In genomic region chr12:49342914-49343731, GRCh38 we compare ENCODE assay signal across 8 cellular contexts. TPM values are rescaled to one million over a fixed set of nuclear protein-coding genes. Genes with fewer than 3 reads are reported as not detected.
DNase-seq lines count a peak whose midpoint lies in the region; ATAC-seq, FAIRE-seq and TF ChIP-seq lines count a peak whose summit lies in the region.

No MANE protein-coding gene starts in this region.

- no peak for FAIRE-seq in A549 (lab: Jason Lieb, UNC)

- peaks cover 55% of the 10 kb centered on the region for H3K4me1 Mint-ChIP-seq in GM23338
- peaks cover 40% of the 10 kb centered on the region for H3K4me1 Mint-ChIP-seq in activated naive CD4-positive, alpha-beta T cell treated with anti-CD3 and anti-CD28 coated beads, Interleukin-2, amount 10 ng/mL, durations not matched to agents 7 days and 5 days

- H3K9me3 Mint-ChIP-seq in GM23338 = peaks cover 6% of the 10 kb centered on the region; the same call in 2 of the 3 replicates
- no peaks in the 10 kb centered on the region for H3K9me3 Mint-ChIP-seq in activated naive CD4-positive, alpha-beta T cell treated with anti-CD3 and anti-CD28 coated beads, Interleukin-2, amount 10 ng/mL, durations not matched to agents 7 days and 5 days

- TF ChIP-seq EP300 in A549 (IDR thresholded peaks at IDR 0.05) (no peak), stomach (IDR thresholded peaks at IDR 0.05) (no peak)

- H3K4me3 ChIP-seq in A549 (peak overlapping the region; percentile 48), GM23338 (peak overlapping the region; percentile 85), stomach (peak overlapping the region; percentile 39 to 57 (median 46))

- CTCF ChIA-PET in A549 (lab: Yijun Ruan, JAX) = interaction anchor here (0.7 to 4.0 kb wide), 56 partner anchors 9 to 588 kb away, joined by 3 to 164 read pairs (median 6); partner anchors contain the start of genes KCNH3, PRPH, SPATS2 and TROAP
- CTCF ChIA-PET in activated naive CD4-positive, alpha-beta T cell treated with anti-CD3 and anti-CD28 coated beads, Interleukin-2, amount 10 ng/mL, durations not matched to agents 7 days and 5 days (lab: Charles Lee) = interaction anchor here (1.0 to 4.0 kb wide), 10 partner anchors 11 to 280 kb away, joined by 3 to 103 read pairs (median 4); partner anchors contain the start of genes PRPH and TROAP

- no peak overlapping the region for H2AFZ ChIP-seq in GM23338

- DNase-seq in A549 (ENCODE audit: low read depth in 1 of 2, low spot score in 1 of 2) (peak in 1 of 2 experiments; percentile 35), GM23338 (ENCODE audit: low spot score) (peak; percentile 46), kidney glomerular epithelial cell (lab: John Stamatoyannopoulos, UW) (peak; percentile 69), stomach (peak; percentile 24), SKM-1 (lab: John Stamatoyannopoulos, UW; ENCODE audit: unreplicated experiment) (no peak), NCI-H128 (lab: John Stamatoyannopoulos, UW; ENCODE audit: unreplicated experiment) (no peak)
- no peak for DNase-seq in activated naive CD4-positive, alpha-beta T cell treated with anti-CD3 and anti-CD28 coated beads, Interleukin-2, amount 10 ng/mL, durations not matched to agents 7 days and 5 days

- TF ChIP-seq POLR2A in A549 (IDR thresholded peaks at IDR 0.05; ENCODE audit: low read length) = no peak
- TF ChIP-seq POLR2A in stomach (IDR thresholded peaks at IDR 0.05) = no peak

- TF ChIP-seq RAD21 in A549 (conservative IDR thresholded peaks at IDR 0.05 in 1 of 2, IDR thresholded peaks at IDR 0.05 in 1 of 2) = no peak

- H3K27me3 ChIP-seq in GM23338 (ENCODE audit: insufficient read depth) (peaks cover 99% of the 10 kb centered on the region), stomach (peaks cover 10 to 98% (median 47%) of the 10 kb centered on the region in 3 donors)

- ATAC-seq in A549 (peak in 1 of 2 experiments; percentile 9; a peak in 3 of 6 replicates), GM23338 (no peak), HG03521 (IDR thresholded peaks at IDR 0.05; ENCODE audit: unreplicated experiment) (no peak)

- TF ChIP-seq CTCF in A549 (IDR thresholded peaks at IDR 0.05) (no peak), GM23338 (conservative IDR thresholded peaks at IDR 0.05; ENCODE audit: low read depth in 2 of 2) (no peak), stomach (IDR thresholded peaks at IDR 0.05) (no peak)

- peak overlapping the region; percentile 70 for H3K4me3 Mint-ChIP-seq in GM23338
- H3K4me3 Mint-ChIP-seq in activated naive CD4-positive, alpha-beta T cell treated with anti-CD3 and anti-CD28 coated beads, Interleukin-2, amount 10 ng/mL, durations not matched to agents 7 days and 5 days = peak overlapping the region; percentile 31

- H3K36me3 ChIP-seq in GM23338 (ENCODE audit: insufficient read depth) (no peaks in the 10 kb centered on the region), stomach (no peaks in the 10 kb centered on the region)

- H3K79me2 ChIP-seq in GM23338 (replicated peaks; ENCODE audit: insufficient read depth) = no peaks in the 10 kb centered on the region

- no peaks in the 10 kb centered on the region; the same call in 2 of the 3 replicates for H3K36me3 Mint-ChIP-seq in GM23338 (ENCODE audit: low read depth)
- H3K36me3 Mint-ChIP-seq in activated naive CD4-positive, alpha-beta T cell treated with anti-CD3 and anti-CD28 coated beads, Interleukin-2, amount 10 ng/mL, durations not matched to agents 7 days and 5 days = no peaks in the 10 kb centered on the region

- H3K27ac ChIP-seq in A549 (peak overlapping the region; percentile 39 to 72; a peak in 5 of 6 replicates), GM23338 (ENCODE audit: low read depth) (no peak overlapping the region), stomach (no peak overlapping the region)

- H3K27ac Mint-ChIP-seq in GM23338 = no peak overlapping the region
- no peak overlapping the region for H3K27ac Mint-ChIP-seq in activated naive CD4-positive, alpha-beta T cell treated with anti-CD3 and anti-CD28 coated beads, Interleukin-2, amount 10 ng/mL, durations not matched to agents 7 days and 5 days

- H3K4me1 ChIP-seq in A549 (peaks cover 42% of the 10 kb centered on the region), GM23338 (ENCODE audit: insufficient read depth) (peaks cover 51% of the 10 kb centered on the region), stomach (peaks cover 52 to 59% (median 54%) of the 10 kb centered on the region in 4 donors)

- 24% methylated on average over 32 of the region's 33 CpGs for WGBS in A549 (ENCODE audit: missing lambda C conversion rate)
- 3 to 14% (median 4%) methylated on average over 9 to 33 of the region's 33 CpGs for WGBS in stomach, 5 donors

- intact Hi-C loops in stomach (cut with DNase I; ENCODE audit: low total_unique reads) = no loop called here

- H3K9me2 ChIP-seq in GM23338 (ENCODE audit: insufficient read depth) = no peaks in the 10 kb centered on the region

- H3K4me2 ChIP-seq in A549 = peak overlapping the region; percentile 99
- peak overlapping the region; percentile 76 for H3K4me2 ChIP-seq in GM23338

- H3F3A ChIP-seq in GM23338 (replicated peaks; ENCODE audit: low read depth) = peaks cover 32% of the 10 kb centered on the region

- H3K27me3 Mint-ChIP-seq in GM23338 (ENCODE audit: insufficient read depth, low read depth, poor library complexity) = peaks cover 98% of the 10 kb centered on the region
- peaks cover 100% of the 10 kb centered on the region for H3K27me3 Mint-ChIP-seq in activated naive CD4-positive, alpha-beta T cell treated with anti-CD3 and anti-CD28 coated beads, Interleukin-2, amount 10 ng/mL, durations not matched to agents 7 days and 5 days

- POLR2A ChIA-PET in A549 (lab: Yijun Ruan, JAX) = interaction anchor here (0.7 to 2.8 kb wide), 4 partner anchors 11 to 24 kb away, joined by 3 to 17 read pairs (median 5); partner anchors contain the start of genes SPATS2 and TROAP

- H3K9me3 ChIP-seq in A549 (no peaks in the 10 kb centered on the region), stomach (no peaks in the 10 kb centered on the region)

- H4K20me1 ChIP-seq in GM23338 (replicated peaks; ENCODE audit: insufficient read depth) = peaks cover 18% of the 10 kb centered on the region

TF ChIP-seq in A549, 52 proteins besides CTCF, POLR2A, EP300 and RAD21 (continues in another document):
- no peak for TF ChIP-seq TP53 (CRISPR knock-in tag; IDR thresholded peaks at IDR 0.05)

TF ChIP-seq in GM23338, 12 proteins besides CTCF, POLR2A, EP300 and RAD21 (continues in another document):
- no peak for TF ChIP-seq CREB1 (CRISPR knock-in tag; IDR thresholded peaks at IDR 0.05; ENCODE audit: low read depth)

RNA-seq across cellular contexts. Expression of gene DNAJC22, which starts 3.6 kb away (rescaled TPM):
- 35.5 and 40.5 TPM in 2 replicates for polyA plus RNA-seq in A549 (2011; rRNA removed)
- polyA plus RNA-seq in A549 (2012; cell fraction: cytosol; rRNA removed) = 11.1 and 19.5 TPM in 2 replicates
- polyA plus RNA-seq in A549 (2012; cell fraction: nucleus; rRNA removed) = 9.9 and 10.0 TPM in 2 replicates
- polyA plus RNA-seq in A549 (2017; fragmentation: RNase III; extraction: RNeasy Plus Mini Kit Qiagen cat#74134 plus additional on column Dnase treatment) = 18.0 to 22.6 TPM (median 20.0 TPM) in 3 replicates
- polyA minus RNA-seq in A549 (2011; rRNA and poly(A)+ RNA removed) = 28.7 and 32.3 TPM in 2 replicates
- 0.10 TPM in 1 of 2 replicates, not detected in the other for total RNA-seq in GM23338 (2014; rRNA removed; shearing (Covaris generic))
- not detected in 2 replicates for polyA plus RNA-seq in GM23338 (2016; fragmentation: Nextera tagmentation; extraction: Ambion mirVana)
- 10 to 100 TPM in 2 of 5 donors, 1 to 10 TPM in 2, not detected in 1; 3.1 to 54.7 (median 13.9) TPM for total RNA-seq in stomach
- 1 to 10 TPM; 1.5 to 1.6 (median 1.5) TPM for polyA plus RNA-seq in stomach

RNA-seq across cellular contexts. Expression of gene C1QL4, which starts 6.1 kb away (rescaled TPM):
- 0.99 and 1.5 TPM in 2 replicates for polyA plus RNA-seq in A549 (2011; rRNA removed)
- 3.4 and 5.1 TPM in 2 replicates for polyA plus RNA-seq in A549 (2012; cell fraction: cytosol; rRNA removed)
- polyA plus RNA-seq in A549 (2012; cell fraction: nucleus; rRNA removed) = 5.8 and 8.4 TPM in 2 replicates
- 2.2 to 2.8 TPM (median 2.8 TPM) in 3 replicates for polyA plus RNA-seq in A549 (2017; fragmentation: RNase III; extraction: RNeasy Plus Mini Kit Qiagen cat#74134 plus additional on column Dnase treatment)
- 0.66 and 0.83 TPM in 2 replicates for polyA minus RNA-seq in A549 (2011; rRNA and poly(A)+ RNA removed)
- 0.12 TPM in 1 of 2 replicates, not detected in the other for total RNA-seq in GM23338 (2014; rRNA removed; shearing (Covaris generic))
- not detected in 2 replicates for polyA plus RNA-seq in GM23338 (2016; fragmentation: Nextera tagmentation; extraction: Ambion mirVana)
- not detected for total RNA-seq in stomach
- not detected for polyA plus RNA-seq in stomach

RNA-seq across cellular contexts. Expression of gene TROAP, which starts 20.1 kb away (rescaled TPM):
- polyA plus RNA-seq in A549 (2011; rRNA removed) (50.0 and 56.4 TPM in 2 replicates), A549 (2017; fragmentation: RNase III; extraction: RNeasy Plus Mini Kit Qiagen cat#74134 plus additional on column Dnase treatment) (49.3 to 59.3 TPM (median 55.5 TPM) in 3 replicates), GM23338 (2016; fragmentation: Nextera tagmentation; extraction: Ambion mirVana) (44.7 and 47.5 TPM in 2 replicates), stomach (10 to 100 TPM in 1 of 3 donors, 1 to 10 TPM in 2; 3.2 to 15.7 (median 8.9) TPM)
- polyA plus RNA-seq in A549 (2012; cell fraction: cytosol; rRNA removed) = 108 and 115 TPM in 2 replicates
- polyA plus RNA-seq in A549 (2012; cell fraction: nucleus; rRNA removed) = 170 and 181 TPM in 2 replicates
- 41.0 and 46.7 TPM in 2 replicates for polyA minus RNA-seq in A549 (2011; rRNA and poly(A)+ RNA removed)
- total RNA-seq in GM23338 (2014; rRNA removed; shearing (Covaris generic)) = 27.6 and 46.4 TPM in 2 replicates
- total RNA-seq in stomach = 10 to 100 TPM in 2 of 5 donors, 1 to 10 TPM in 3; 1.4 to 54.2 (median 8.5) TPM

RNA-seq across cellular contexts. Expression of gene SPATS2, which starts 24.1 kb away (rescaled TPM):
- 154 and 175 TPM in 2 replicates for polyA plus RNA-seq in A549 (2011; rRNA removed)
- 35.2 and 38.6 TPM in 2 replicates for polyA plus RNA-seq in A549 (2012; cell fraction: cytosol; rRNA removed)
- 27.6 and 38.4 TPM in 2 replicates for polyA plus RNA-seq in A549 (2012; cell fraction: nucleus; rRNA removed)
- 34.6 to 37.7 TPM (median 34.9 TPM) in 3 replicates for polyA plus RNA-seq in A549 (2017; fragmentation: RNase III; extraction: RNeasy Plus Mini Kit Qiagen cat#74134 plus additional on column Dnase treatment)
- 90.6 and 109 TPM in 2 replicates for polyA minus RNA-seq in A549 (2011; rRNA and poly(A)+ RNA removed)
- total RNA-seq in GM23338 (2014; rRNA removed; shearing (Covaris generic)) = 20.6 and 28.1 TPM in 2 replicates
- polyA plus RNA-seq in GM23338 (2016; fragmentation: Nextera tagmentation; extraction: Ambion mirVana) = 54.0 and 61.0 TPM in 2 replicates
- total RNA-seq in stomach = 100 to 1,000 TPM in 1 of 5 donors, 10 to 100 TPM in 4; 14.8 to 194 (median 24.8) TPM
- polyA plus RNA-seq in stomach = 10 to 100 TPM in 2 of 3 donors, 1 to 10 TPM in 1; 8.0 to 15.9 (median 14.4) TPM

RNA-seq across cellular contexts. Expression of gene PRPH, which starts 48.2 kb away (rescaled TPM):
- polyA plus RNA-seq in A549 (2011; rRNA removed) = 1.7 and 2.0 TPM in 2 replicates
- 0.95 and 1.3 TPM in 2 replicates for polyA plus RNA-seq in A549 (2012; cell fraction: cytosol; rRNA removed)
- polyA plus RNA-seq in A549 (2012; cell fraction: nucleus; rRNA removed) = 0.72 and 1.3 TPM in 2 replicates
- 0.42 to 0.67 TPM (median 0.50 TPM) in 3 replicates for polyA plus RNA-seq in A549 (2017; fragmentation: RNase III; extraction: RNeasy Plus Mini Kit Qiagen cat#74134 plus additional on column Dnase treatment)
- 1.3 and 3.1 TPM in 2 replicates for polyA minus RNA-seq in A549 (2011; rRNA and poly(A)+ RNA removed)
- total RNA-seq in GM23338 (2014; rRNA removed; shearing (Covaris generic)) = 0.24 and 0.62 TPM in 2 replicates
- polyA plus RNA-seq in GM23338 (2016; fragmentation: Nextera tagmentation; extraction: Ambion mirVana) = 0.36 and 0.43 TPM in 2 replicates
- 10 to 100 TPM in 2 of 5 donors, under 1 TPM in 1, not detected in 2; 0.45 to 14.5 (median 11.9) TPM for total RNA-seq in stomach
- polyA plus RNA-seq in stomach = 1 to 10 TPM in 1 of 3 donors, under 1 TPM in 1, not detected in 1; 0.50 to 9.0 TPM

Comparison
In these comparisons a context has a peak if more than half of its experiments do, and no peak if none do; other contexts are left out.
1. DNase-seq: peak in GM23338 (single experiment), kidney glomerular epithelial cell (single experiment) and stomach (single experiment); none in activated naive CD4-positive, alpha-beta T cell treated with anti-CD3 and anti-CD28 coated beads, Interleukin-2, amount 10 ng/mL, durations not matched to agents 7 days and 5 days (single experiment), SKM-1 (single experiment) and NCI-H128 (single experiment).
2. H3K27ac ChIP-seq: peak in A549 (2 of 2); none in GM23338 (single experiment) and stomach (0 of 5).
3. Peak in every context shown above with its lines, with median percentiles within 50 percentile points of each other: H3K4me3 ChIP-seq.